1 cellular context compared by ENCODE assay signal in genomic region chr1:210151063-210151672, GRCh38.
TF ChIP-seq lines count a peak whose summit lies in the region.

No MANE protein-coding gene starts in this region.

TF ChIP-seq in HEK293, 187 proteins besides CTCF, POLR2A, EP300 and RAD21 (continued from another document and continues in another):
- no peak for TF ChIP-seq ZNF398 (tag by site-specific recombination; IDR thresholded peaks at IDR 0.05)
- TF ChIP-seq ZNF621 (tag by site-specific recombination; IDR thresholded peaks at IDR 0.05), result no peak
- TF ChIP-seq ZNF221 (tag by site-specific recombination; IDR thresholded peaks at IDR 0.05; ENCODE audit: borderline replicate concordance), result no peak
- no peak for TF ChIP-seq ZNF510 (tag by site-specific recombination; IDR thresholded peaks at IDR 0.05; ENCODE audit: insufficient replicate concordance)
- TF ChIP-seq ZBTB17 (tag by site-specific recombination; IDR thresholded peaks at IDR 0.05), result peak; percentile 63
- TF ChIP-seq ZEB2 (tag by site-specific recombination; IDR thresholded peaks at IDR 0.05), result no peak
- TF ChIP-seq ZNF571 (tag by site-specific recombination; IDR thresholded peaks at IDR 0.05), result no peak
- TF ChIP-seq KLF17 (tag by site-specific recombination; IDR thresholded peaks at IDR 0.05), result no peak
- TF ChIP-seq ZNF324 (tag by site-specific recombination; IDR thresholded peaks at IDR 0.05), result no peak
- TF ChIP-seq ZNF146 (tag by site-specific recombination; IDR thresholded peaks at IDR 0.05), result no peak
- no peak for TF ChIP-seq ZNF580 (tag by site-specific recombination; IDR thresholded peaks at IDR 0.05)
- no peak for TF ChIP-seq ZNF366 (tag by site-specific recombination; conservative IDR thresholded peaks at IDR 0.05)
- no peak for TF ChIP-seq PRDM2 (tag by site-specific recombination; IDR thresholded peaks at IDR 0.05; ENCODE audit: borderline replicate concordance)
- no peak for TF ChIP-seq ZNF518A (tag by site-specific recombination; conservative IDR thresholded peaks at IDR 0.05; ENCODE audit: low read depth)
- no peak for TF ChIP-seq IKZF3 (tag by site-specific recombination; IDR thresholded peaks at IDR 0.05)
- 0 out of 2 replicates have a peak, but pooled peaks have one; percentile 41 for TF ChIP-seq PRDM10 (tag by site-specific recombination; IDR thresholded peaks at IDR 0.05)
- TF ChIP-seq ZNF585B (tag by site-specific recombination; IDR thresholded peaks at IDR 0.05), result no peak
- no peak for TF ChIP-seq ZNF423 (tag by site-specific recombination; IDR thresholded peaks at IDR 0.05)
- TF ChIP-seq MZF1 (tag by site-specific recombination; IDR thresholded peaks at IDR 0.05; ENCODE audit: borderline replicate concordance), result 0 out of 2 replicates have a peak, but pooled peaks have one; percentile 11
- TF ChIP-seq ZNF791 (tag by site-specific recombination; IDR thresholded peaks at IDR 0.05), result no peak
- no peak for TF ChIP-seq ZNF664 (tag by site-specific recombination; IDR thresholded peaks at IDR 0.05)
- TF ChIP-seq AEBP2 (tag by site-specific recombination; IDR thresholded peaks at IDR 0.05; ENCODE audit: borderline replicate concordance), result no peak
- TF ChIP-seq ZFP69B (tag by site-specific recombination; IDR thresholded peaks at IDR 0.05), result no peak
- TF ChIP-seq ZSCAN16 (tag by site-specific recombination; IDR thresholded peaks at IDR 0.05), result no peak
- peak; percentile 63 for TF ChIP-seq ZIC2 (tag by site-specific recombination; IDR thresholded peaks at IDR 0.05)
- TF ChIP-seq ZNF529 (tag by site-specific recombination; IDR thresholded peaks at IDR 0.05; ENCODE audit: insufficient replicate concordance), result no peak
- TF ChIP-seq ZBTB11 (tag by site-specific recombination; conservative IDR thresholded peaks at IDR 0.05; ENCODE audit: low read depth), result no peak
- TF ChIP-seq TCF7L2 (IDR thresholded peaks at IDR 0.05; ENCODE audit: borderline replicate concordance, low read depth, low read length), result no peak; the same call in 1 of the 2 replicates
- TF ChIP-seq ZBTB26 (tag by site-specific recombination; optimal IDR thresholded peaks at IDR 0.05), result no peak
- no peak for TF ChIP-seq ZNF157 (tag by site-specific recombination; IDR thresholded peaks at IDR 0.05)
